15 cellular contexts compared by ENCODE assay signal in the genomic region with DNA sequence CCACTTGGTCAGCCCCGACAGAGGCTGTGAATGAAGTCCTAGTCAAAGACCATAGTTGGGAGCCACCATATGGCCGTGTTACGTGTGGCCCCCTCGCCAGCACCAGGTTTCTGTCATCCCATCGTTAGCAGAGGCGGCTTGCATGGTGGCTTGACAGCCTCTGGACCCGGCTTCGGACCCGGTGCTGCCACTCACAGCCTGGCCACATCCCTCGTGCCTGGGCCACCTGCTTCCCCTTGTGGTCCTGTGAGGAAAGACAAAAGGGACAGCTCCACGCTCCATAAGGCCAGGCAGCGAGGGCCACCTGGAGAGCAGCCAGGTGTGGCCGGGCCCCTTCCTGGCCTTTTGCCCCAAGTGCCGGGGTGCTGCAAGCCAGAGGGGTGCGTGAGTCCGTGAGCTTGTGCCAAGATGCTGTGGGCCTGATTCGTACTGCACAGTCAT. TPM values are rescaled to one million over a fixed set of nuclear protein-coding genes. Genes with fewer than 3 reads are reported as not detected.
DNase-seq lines count a peak whose midpoint lies in the region; TF ChIP-seq lines count a peak whose summit lies in the region.
"Had no signal": no experiment of that assay in that cellular context is flagged by ENCODE, and none has a peak within 500 bp of the region (broad histone marks: within the 10 kb centered on the region; RNA-seq: fewer than 3 reads in every experiment).

No MANE protein-coding gene starts in this region.

- H3K27me3 Mint-ChIP-seq in HFFc6 (ENCODE audit: insufficient read depth) (peaks cover 58% of the 10 kb centered on the region), chondrocyte (ENCODE audit: low read depth) (peaks cover 37% of the 10 kb centered on the region)

- H3K4me1 Mint-ChIP-seq in HFFc6 (ENCODE audit: low read depth) (no peaks in the 10 kb centered on the region), chondrocyte (ENCODE audit: low read depth) (peaks cover 2% of the 10 kb centered on the region)

- H3K36me3 ChIP-seq in left ventricle myocardium inferior (no peaks in the 10 kb centered on the region), thyroid gland (no peaks in the 10 kb centered on the region)

- WGBS in thyroid gland, 2 donors, result 56 to 78% methylated on average over 9 to 13 of the region's 17 CpGs

- TF ChIP-seq POLR2A in thyroid gland (IDR thresholded peaks at IDR 0.05), result no peak

- H3K27ac ChIP-seq in left ventricle myocardium inferior (replicated peaks) (no peak overlapping the region), thyroid gland (no peak overlapping the region)
- H3K27ac ChIP-seq: PC-9 had no signal

- H3K4me1 ChIP-seq in left ventricle myocardium inferior (peaks cover 21% of the 10 kb centered on the region), thyroid gland (peaks cover 0 to 6% of the 10 kb centered on the region in 2 donors)

- H3K36me3 Mint-ChIP-seq in HFFc6 (ENCODE audit: low read depth) (no peaks in the 10 kb centered on the region), chondrocyte (ENCODE audit: low read depth) (no peaks in the 10 kb centered on the region)
- H3K36me3 Mint-ChIP-seq: CD4-positive, CD25-positive, alpha-beta regulatory T cell had no signal

- no peak overlapping the region for H3K4me3 ChIP-seq in left ventricle myocardium inferior
- no peak overlapping the region for H3K4me3 ChIP-seq in thyroid gland (replicated peaks in 1 of 3)
- H3K4me3 ChIP-seq: MG63, PC-9 had no signal

- TF ChIP-seq CTCF in left ventricle myocardium inferior (IDR thresholded peaks at IDR 0.05; ENCODE audit: borderline replicate concordance) (no peak), HFFc6 (IDR thresholded peaks at IDR 0.05) (peak; percentile 16; the same call in 1 of the 2 replicates), chondrocyte (IDR thresholded peaks at IDR 0.05) (no peak), thyroid gland (IDR thresholded peaks at IDR 0.05) (no peak)

- intact Hi-C loops in left ventricle myocardium inferior (cut with micrococcal nuclease), result no loop called here
- intact Hi-C loops in cardiac septum (cut with DNase I), result loop anchor here (10.0 kb wide), 1 partner anchor 90 kb away; no protein-coding TSS in a partner anchor
- intact Hi-C loops in thyroid gland (cut with DNase I), result no loop called here
- intact Hi-C loops in posterior vena cava (cut with DNase I), result no loop called here

- H3K9me3 ChIP-seq in left ventricle myocardium inferior (replicated peaks), result no peaks in the 10 kb centered on the region
- no peaks in the 10 kb centered on the region for H3K9me3 ChIP-seq in thyroid gland
- H3K9me3 ChIP-seq: Caco-2, MG63 had no signal

- H3K27ac Mint-ChIP-seq in HFFc6 (no peak overlapping the region), chondrocyte (ENCODE audit: unreplicated experiment) (no peak overlapping the region)
- H3K27ac Mint-ChIP-seq: CD4-positive, CD25-positive, alpha-beta regulatory T cell had no signal

- H3K4me3 Mint-ChIP-seq in HFFc6 (no peak overlapping the region), chondrocyte (ENCODE audit: unreplicated experiment) (no peak overlapping the region)
- H3K4me3 Mint-ChIP-seq: CD4-positive, CD25-positive, alpha-beta regulatory T cell had no signal

- H3K27me3 ChIP-seq in left ventricle myocardium inferior (ENCODE audit: low read depth) (peaks cover 8% of the 10 kb centered on the region), thyroid gland (peaks cover under 1% of the 10 kb centered on the region)
- H3K27me3 ChIP-seq: MG63 had no signal

- DNase-seq in left ventricle myocardium inferior, result peak; percentile 15
- DNase-seq in cardiac septum (ENCODE audit: low spot score), result no peak
- DNase-seq in HFFc6, result no peak
- DNase-seq in chondrocyte (ENCODE audit: low spot score), result peak; percentile 91
- peak; percentile 10 to 25 for DNase-seq in thyroid gland
- no peak for DNase-seq in posterior vena cava (ENCODE audit: low spot score)
- no peak for DNase-seq in NCI-H2196 treated with DMSO at 0.1 percent for 48 hours (lab: John Stamatoyannopoulos, UW; ENCODE audit: unreplicated experiment)
- DNase-seq in activated naive CD4-positive, alpha-beta T cell (lab: John Stamatoyannopoulos, UW), result no peak
- DNase-seq: Caco-2; CD4-positive, CD25-positive, alpha-beta regulatory T cell; MG63; NCI-H1105; NCI-H1694 treated with DMSO at 0.1 percent for 48 hours; NCI-H524; PC-9 had no signal

- H3K9me3 Mint-ChIP-seq in HFFc6 (no peaks in the 10 kb centered on the region), chondrocyte (ENCODE audit: low read depth) (no peaks in the 10 kb centered on the region)

RNA-seq across cellular contexts. Expression of a gene that starts 6.2 kb away (rescaled TPM):
- total RNA-seq in left ventricle myocardium inferior, result 3.7 TPM
- 3.6 TPM for total RNA-seq in cardiac septum
- total RNA-seq in HFFc6 (2021; fragmentation: NEBNext Ultra II Directional; extraction: Animal tissue kit (Norgen Biotek cat#: 25700)), result not detected
- not detected in 3 replicates for total RNA-seq in chondrocyte
- 1 to 10 TPM in 3 of 4 donors, under 1 TPM in 1; 0.78 to 3.2 (median 1.6) TPM for total RNA-seq in thyroid gland
- 1 to 10 TPM; 2.7 to 5.0 TPM for total RNA-seq in posterior vena cava
- total RNA-seq: CD4-positive, CD25-positive, alpha-beta regulatory T cell had no signal

Comparison
In these comparisons a context has a peak if more than half of its experiments do, and no peak if none do; other contexts are left out.
1. DNase-seq: peak in left ventricle myocardium inferior (single experiment), chondrocyte (single experiment) and thyroid gland (2 of 2); none in cardiac septum (single experiment), HFFc6 (single experiment), posterior vena cava (single experiment), NCI-H2196 treated with DMSO at 0.1 percent for 48 hours (single experiment) and activated naive CD4-positive, alpha-beta T cell (0 of 4).